2 cellular contexts compared by ENCODE assay signal in genomic region chr19:42246143-42246868, GRCh38.
TF ChIP-seq lines count a peak whose summit lies in the region.

No MANE protein-coding gene starts in this region.

TF ChIP-seq in GM23338, 12 proteins besides CTCF, POLR2A, EP300 and RAD21:
- TF ChIP-seq POLR2AphosphoS5 (IDR thresholded peaks at IDR 0.05; ENCODE audit: low read depth) (peak; percentile 46), NANOG (IDR thresholded peaks at IDR 0.05; ENCODE audit: borderline replicate concordance) (no peak)

TF ChIP-seq in SK-N-SH, 30 proteins besides CTCF, POLR2A, EP300 and RAD21:
- TF ChIP-seq FOXJ3 (CRISPR knock-in tag; IDR thresholded peaks at IDR 0.05) = no peak
- TF ChIP-seq EZH2phosphoT487 (IDR thresholded peaks at IDR 0.05; ENCODE audit: borderline replicate concordance, low read depth) = no peak
- no peak for TF ChIP-seq CHD2 (IDR thresholded peaks at IDR 0.05; ENCODE audit: low read length, partially characterized antibody)
- no peak for TF ChIP-seq MXI1 (IDR thresholded peaks at IDR 0.05; ENCODE audit: low read depth, low read length)
- TF ChIP-seq USF1 (IDR thresholded peaks at IDR 0.05; ENCODE audit: borderline replicate concordance, low read depth) = no peak
- 0 out of 2 replicates have a peak, but pooled peaks have one; percentile 47 for TF ChIP-seq SIN3A (IDR thresholded peaks at IDR 0.05; ENCODE audit: borderline replicate concordance, low read depth, low read length)
- TF ChIP-seq RCOR1 (IDR thresholded peaks at IDR 0.05; ENCODE audit: low read length) = no peak
- TF ChIP-seq SMC3 (IDR thresholded peaks at IDR 0.05; ENCODE audit: low read depth, low read length) = peak; percentile 68
- no peak for TF ChIP-seq TAF1 (IDR thresholded peaks at IDR 0.05; ENCODE audit: borderline replicate concordance, low read depth, low read length)
- TF ChIP-seq PBX3 (IDR thresholded peaks at IDR 0.05) = peak; percentile 42
- TF ChIP-seq NRF1 (IDR thresholded peaks at IDR 0.05; ENCODE audit: low read depth, low read length) = no peak
- peak; percentile 66; the same call in 1 of the 2 replicates for TF ChIP-seq MEF2A (IDR thresholded peaks at IDR 0.05; ENCODE audit: borderline replicate concordance, low read depth)
- TF ChIP-seq GABPA (IDR thresholded peaks at IDR 0.05; ENCODE audit: low read depth) = no peak
- TF ChIP-seq POLR2AphosphoS5 (IDR thresholded peaks at IDR 0.05; ENCODE audit: low read depth, low read length) = peak; percentile 72
- no peak for TF ChIP-seq ELF1 (IDR thresholded peaks at IDR 0.05)
- TF ChIP-seq TEAD4 (IDR thresholded peaks at IDR 0.05; ENCODE audit: borderline replicate concordance, insufficient read depth) = no peak
- TF ChIP-seq RXRA (IDR thresholded peaks at IDR 0.05; ENCODE audit: borderline replicate concordance, low read depth) = no peak
- TF ChIP-seq NFIC (IDR thresholded peaks at IDR 0.05; ENCODE audit: borderline replicate concordance) = no peak
- no peak for TF ChIP-seq FOXM1 (IDR thresholded peaks at IDR 0.05; ENCODE audit: low read depth)
- TF ChIP-seq FOSL2 (IDR thresholded peaks at IDR 0.05; ENCODE audit: borderline replicate concordance, low read depth) = no peak
- TF ChIP-seq JUND (IDR thresholded peaks at IDR 0.05) = peak; percentile 10; the same call in 1 of the 2 replicates
- no peak for TF ChIP-seq GATA2 (CRISPR knock-in tag; IDR thresholded peaks at IDR 0.05)
- TF ChIP-seq IRF3 (IDR thresholded peaks at IDR 0.05; ENCODE audit: low read depth, low read length) = no peak
- no peak for TF ChIP-seq USF2 (IDR thresholded peaks at IDR 0.05; ENCODE audit: borderline replicate concordance, low read depth, low read length)
- TF ChIP-seq RFX5 (IDR thresholded peaks at IDR 0.05; ENCODE audit: low read length) = no peak
- TF ChIP-seq REST (IDR thresholded peaks at IDR 0.05; ENCODE audit: low read depth, low read length) = no peak
- no peak for TF ChIP-seq TCF12 (IDR thresholded peaks at IDR 0.05)
- TF ChIP-seq YY1 (IDR thresholded peaks at IDR 0.05; ENCODE audit: low read depth) = no peak
- no peak for TF ChIP-seq MAX (IDR thresholded peaks at IDR 0.05; ENCODE audit: low read depth)
- no peak for TF ChIP-seq ZBTB33 (IDR thresholded peaks at IDR 0.05; ENCODE audit: borderline replicate concordance, low read depth)
